In genomic region chr13:101811440-101811839, GRCh38 we compare ENCODE assay signal across 14 cellular contexts.
A peak's percentile ranks its signal among the peaks of the same experiment; 100 is the strongest.
DNase-seq lines count a peak whose midpoint lies in the region; TF ChIP-seq lines count a peak whose summit lies in the region.
"Had no signal": no experiment of that assay in that cellular context is flagged by ENCODE, and none has a peak within 500 bp of the region (broad histone marks: within the 10 kb centered on the region; RNA-seq: fewer than 3 reads in every experiment).

No MANE protein-coding gene starts in this region.

- no peak overlapping the region for H3K4me3 ChIP-seq in adipocyte (ENCODE audit: low read length)
- H3K4me3 ChIP-seq in neural cell (ENCODE audit: low read length) = no peak overlapping the region
- H3K4me3 ChIP-seq: K562 had no signal

- TF ChIP-seq CTCF in neural cell (IDR thresholded peaks at IDR 0.05; ENCODE audit: poor library complexity, severe bottlenecking) = no peak
- no peak for TF ChIP-seq CTCF in glutamatergic neuron (IDR thresholded peaks at IDR 0.05; ENCODE audit: partially characterized antibody, unreplicated experiment)

- H2AFZ ChIP-seq in neural cell (ENCODE audit: low read depth, low read length) = no peak overlapping the region

- no peaks in the 10 kb centered on the region for H3K79me2 ChIP-seq in neural cell (replicated peaks; ENCODE audit: insufficient read depth, low read length)

- H3K4me2 ChIP-seq in neural cell (ENCODE audit: low read length) = no peak overlapping the region

- no peaks in the 10 kb centered on the region for H3K27me3 Mint-ChIP-seq in glutamatergic neuron (ENCODE audit: unreplicated experiment)
- H3K27me3 Mint-ChIP-seq: B cell; CD4-positive, alpha-beta T cell had no signal

- peaks cover 3% of the 10 kb centered on the region for H3K4me1 Mint-ChIP-seq in glutamatergic neuron (ENCODE audit: low read depth, unreplicated experiment)
- H3K4me1 Mint-ChIP-seq: B cell had no signal

- H3K36me3 ChIP-seq in adipocyte (ENCODE audit: control insufficient read depth, insufficient read depth, low read length, severe bottlenecking) (no peaks in the 10 kb centered on the region), neural cell (ENCODE audit: insufficient read depth, low read length) (no peaks in the 10 kb centered on the region)

- no peaks in the 10 kb centered on the region for H3K9me3 Mint-ChIP-seq in glutamatergic neuron (ENCODE audit: unreplicated experiment)
- H3K9me3 Mint-ChIP-seq: CD4-positive, alpha-beta T cell had no signal

- H3K36me3 Mint-ChIP-seq in glutamatergic neuron (ENCODE audit: unreplicated experiment) = no peaks in the 10 kb centered on the region

- H4K20me1 ChIP-seq in neural cell (ENCODE audit: insufficient read depth) = no peaks in the 10 kb centered on the region

- H3K4me1 ChIP-seq in adipocyte (ENCODE audit: control insufficient read depth, insufficient read depth, low read length) = no peaks in the 10 kb centered on the region

- no peak overlapping the region for H3K27ac ChIP-seq in neural cell (ENCODE audit: low read length)
- H3K27ac ChIP-seq: HL-60 had no signal

- DNase-seq in Daoy (ENCODE audit: low read depth) (peak; percentile 1), RPMI7951 (ENCODE audit: low read depth) (peak; percentile 5), adipocyte (ENCODE audit: low read depth) (peak; percentile 4), glutamatergic neuron (no peak), cerebellum (ENCODE audit: low spot score) (no peak)
- no peak for DNase-seq in activated effector memory CD4-positive, alpha-beta T cell treated with Interleukin-2 at 50 U/mL for 16 hours
- DNase-seq: C1 segment of cervical spinal cord; Calu3; CD4-positive, alpha-beta T cell; DMS 273 treated with DMSO at 0.1 percent for 48 hours had no signal

- no peak overlapping the region for H3K4me3 Mint-ChIP-seq in glutamatergic neuron (ENCODE audit: unreplicated experiment)
- H3K4me3 Mint-ChIP-seq: B cell; CD4-positive, alpha-beta T cell had no signal

- TF ChIP-seq EP300 in neural cell (conservative IDR thresholded peaks at IDR 0.05; ENCODE audit: poor library complexity, severe bottlenecking) = peak; percentile 28

- H3K9ac ChIP-seq in adipocyte (ENCODE audit: low read length) = no peak overlapping the region
- H3K9ac ChIP-seq in neural cell (ENCODE audit: low read length) = no peak overlapping the region

- H3K9me2 ChIP-seq in neural cell (ENCODE audit: insufficient read depth, low read length) = no peaks in the 10 kb centered on the region

- no peaks in the 10 kb centered on the region for H3K27me3 ChIP-seq in adipocyte (replicated peaks; ENCODE audit: control insufficient read depth, insufficient read depth, low read length)
- H3K27me3 ChIP-seq in neural cell (ENCODE audit: insufficient read depth, low read depth, low read length) = no peaks in the 10 kb centered on the region

- H3K9me3 ChIP-seq in adipocyte (ENCODE audit: control insufficient read depth, low read length) (no peaks in the 10 kb centered on the region), neural cell (ENCODE audit: low read length) (no peaks in the 10 kb centered on the region)

- no peak overlapping the region for H3K27ac Mint-ChIP-seq in glutamatergic neuron (ENCODE audit: unreplicated experiment)
- H3K27ac Mint-ChIP-seq: B cell; CD4-positive, alpha-beta T cell had no signal

- no peak for TF ChIP-seq RAD21 in neural cell (conservative IDR thresholded peaks at IDR 0.05)

- H3F3A ChIP-seq in neural cell (ENCODE audit: insufficient read depth, low read length, poor library complexity, severe bottlenecking) = no peaks in the 10 kb centered on the region

TF ChIP-seq in neural cell, 6 proteins besides CTCF, POLR2A, EP300 and RAD21:
- TF ChIP-seq POLR2AphosphoS5 (IDR thresholded peaks at IDR 0.05) = no peak
- TF ChIP-seq MXI1 (conservative IDR thresholded peaks at IDR 0.05; ENCODE audit: poor library complexity, severe bottlenecking) = no peak
- no peak for TF ChIP-seq TAF1 (IDR thresholded peaks at IDR 0.05; ENCODE audit: low read depth)
- TF ChIP-seq EZH2 (IDR thresholded peaks at IDR 0.05; ENCODE audit: borderline replicate concordance, insufficient read depth, low read length, poor library complexity, severe bottlenecking) = no peak
- no peak for TF ChIP-seq SMC3 (conservative IDR thresholded peaks at IDR 0.05; ENCODE audit: poor library complexity)
- TF ChIP-seq REST (IDR thresholded peaks at IDR 0.05; ENCODE audit: borderline replicate concordance) = no peak

Comparison
In these comparisons a context has a peak if more than half of its experiments do, and no peak if none do; other contexts are left out.
1. DNase-seq: peak in Daoy (single experiment), RPMI7951 (single experiment) and adipocyte (single experiment); none in glutamatergic neuron (single experiment), activated effector memory CD4-positive, alpha-beta T cell treated with Interleukin-2 at 50 U/mL for 16 hours (single experiment) and cerebellum (single experiment).